1 cellular context compared by ENCODE assay signal in genomic region chr9:131624636-131625241, GRCh38.
TF ChIP-seq lines count a peak whose summit lies in the region.

No MANE protein-coding gene starts in this region.

TF ChIP-seq in HEK293, 187 proteins besides CTCF, POLR2A, EP300 and RAD21 (continued from another document and continues in another):
- TF ChIP-seq ATF2 (tag by site-specific recombination; IDR thresholded peaks at IDR 0.05; ENCODE audit: low read depth) (peak; percentile 97), ZNF404 (tag by site-specific recombination; IDR thresholded peaks at IDR 0.05) (no peak), ZNF341 (tag by site-specific recombination; IDR thresholded peaks at IDR 0.05; ENCODE audit: low read depth) (peak; percentile 78), ZNF692 (tag by site-specific recombination; IDR thresholded peaks at IDR 0.05) (peak; percentile 81), ZNF600 (tag by site-specific recombination; IDR thresholded peaks at IDR 0.05) (peak; percentile 53), OSR2 (tag by site-specific recombination; IDR thresholded peaks at IDR 0.05) (peak; percentile 42), ZIC2 (tag by site-specific recombination; IDR thresholded peaks at IDR 0.05) (peak; percentile 97), KLF1 (tag by site-specific recombination; IDR thresholded peaks at IDR 0.05) (peak; percentile 69), ZNF623 (tag by site-specific recombination; IDR thresholded peaks at IDR 0.05) (0 out of 2 replicates have a peak, but pooled peaks have one; percentile 26), EGR2 (tag by site-specific recombination; IDR thresholded peaks at IDR 0.05; ENCODE audit: low read depth) (peak; percentile 26; the same call in 1 of the 2 replicates), ZNF169 (tag by site-specific recombination; IDR thresholded peaks at IDR 0.05) (no peak), ZNF792 (tag by site-specific recombination; IDR thresholded peaks at IDR 0.05) (no peak), OVOL3 (tag by site-specific recombination; IDR thresholded peaks at IDR 0.05) (no peak), ZNF146 (tag by site-specific recombination; IDR thresholded peaks at IDR 0.05) (no peak), SP2 (tag by site-specific recombination; IDR thresholded peaks at IDR 0.05) (peak; percentile 48), ZNF394 (tag by site-specific recombination; IDR thresholded peaks at IDR 0.05; ENCODE audit: borderline replicate concordance) (peak; percentile 44; the same call in 1 of the 2 replicates), ZBTB20 (tag by site-specific recombination; IDR thresholded peaks at IDR 0.05) (peak; percentile 44; the same call in 1 of the 2 replicates), ZNF398 (tag by site-specific recombination; IDR thresholded peaks at IDR 0.05) (peak; percentile 94), ZNF660 (tag by site-specific recombination; IDR thresholded peaks at IDR 0.05) (peak; percentile 82), KLF17 (tag by site-specific recombination; IDR thresholded peaks at IDR 0.05) (peak; percentile 83), ZFP69B (tag by site-specific recombination; IDR thresholded peaks at IDR 0.05) (peak; percentile 65), ZNF366 (tag by site-specific recombination; conservative IDR thresholded peaks at IDR 0.05) (peak; percentile 81), KLF9 (tag by site-specific recombination; IDR thresholded peaks at IDR 0.05; ENCODE audit: low read depth) (peak; percentile 30; the same call in 1 of the 2 replicates), TSHZ1 (tag by site-specific recombination; IDR thresholded peaks at IDR 0.05; ENCODE audit: borderline replicate concordance) (no peak), WT1 (tag by site-specific recombination; IDR thresholded peaks at IDR 0.05) (no peak), PRDM10 (tag by site-specific recombination; IDR thresholded peaks at IDR 0.05) (peak; percentile 93), GLIS2 (tag by site-specific recombination; IDR thresholded peaks at IDR 0.05) (peak; percentile 92), ZNF768 (tag by site-specific recombination; IDR thresholded peaks at IDR 0.05) (no peak), ZNF184 (tag by site-specific recombination; IDR thresholded peaks at IDR 0.05) (0 out of 2 replicates have a peak, but pooled peaks have one; percentile 24)
- TF ChIP-seq, protein P1, sequence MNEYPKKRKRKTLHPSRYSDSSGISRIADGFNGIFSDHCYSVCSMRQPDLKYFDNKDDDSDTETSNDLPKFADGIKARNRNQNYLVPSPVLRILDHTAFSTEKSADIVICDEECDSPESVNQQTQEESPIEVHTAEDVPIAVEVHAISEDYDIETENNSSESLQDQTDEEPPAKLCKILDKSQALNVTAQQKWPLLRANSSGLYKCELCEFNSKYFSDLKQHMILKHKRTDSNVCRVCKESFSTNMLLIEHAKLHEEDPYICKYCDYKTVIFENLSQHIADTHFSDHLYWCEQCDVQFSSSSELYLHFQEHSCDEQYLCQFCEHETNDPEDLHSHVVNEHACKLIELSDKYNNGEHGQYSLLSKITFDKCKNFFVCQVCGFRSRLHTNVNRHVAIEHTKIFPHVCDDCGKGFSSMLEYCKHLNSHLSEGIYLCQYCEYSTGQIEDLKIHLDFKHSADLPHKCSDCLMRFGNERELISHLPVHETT (tag by site-specific recombination; IDR thresholded peaks at IDR 0.05): no peak
- TF ChIP-seq, protein P2, sequence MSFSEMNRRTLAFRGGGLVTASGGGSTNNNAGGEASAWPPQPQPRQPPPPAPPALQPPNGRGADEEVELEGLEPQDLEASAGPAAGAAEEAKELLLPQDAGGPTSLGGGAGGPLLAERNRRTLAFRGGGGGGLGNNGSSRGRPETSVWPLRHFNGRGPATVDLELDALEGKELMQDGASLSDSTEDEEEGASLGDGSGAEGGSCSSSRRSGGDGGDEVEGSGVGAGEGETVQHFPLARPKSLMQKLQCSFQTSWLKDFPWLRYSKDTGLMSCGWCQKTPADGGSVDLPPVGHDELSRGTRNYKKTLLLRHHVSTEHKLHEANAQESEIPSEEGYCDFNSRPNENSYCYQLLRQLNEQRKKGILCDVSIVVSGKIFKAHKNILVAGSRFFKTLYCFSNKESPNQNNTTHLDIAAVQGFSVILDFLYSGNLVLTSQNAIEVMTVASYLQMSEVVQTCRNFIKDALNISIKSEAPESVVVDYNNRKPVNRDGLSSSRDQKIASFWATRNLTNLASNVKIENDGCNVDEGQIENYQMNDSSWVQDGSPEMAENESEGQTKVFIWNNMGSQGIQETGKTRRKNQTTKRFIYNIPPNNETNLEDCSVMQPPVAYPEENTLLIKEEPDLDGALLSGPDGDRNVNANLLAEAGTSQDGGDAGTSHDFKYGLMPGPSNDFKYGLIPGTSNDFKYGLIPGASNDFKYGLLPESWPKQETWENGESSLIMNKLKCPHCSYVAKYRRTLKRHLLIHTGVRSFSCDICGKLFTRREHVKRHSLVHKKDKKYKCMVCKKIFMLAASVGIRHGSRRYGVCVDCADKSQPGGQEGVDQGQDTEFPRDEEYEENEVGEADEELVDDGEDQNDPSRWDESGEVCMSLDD (tag by site-specific recombination; IDR thresholded peaks at IDR 0.05): peak; percentile 59; the same call in 1 of the 2 replicates
- TF ChIP-seq, protein P3, sequence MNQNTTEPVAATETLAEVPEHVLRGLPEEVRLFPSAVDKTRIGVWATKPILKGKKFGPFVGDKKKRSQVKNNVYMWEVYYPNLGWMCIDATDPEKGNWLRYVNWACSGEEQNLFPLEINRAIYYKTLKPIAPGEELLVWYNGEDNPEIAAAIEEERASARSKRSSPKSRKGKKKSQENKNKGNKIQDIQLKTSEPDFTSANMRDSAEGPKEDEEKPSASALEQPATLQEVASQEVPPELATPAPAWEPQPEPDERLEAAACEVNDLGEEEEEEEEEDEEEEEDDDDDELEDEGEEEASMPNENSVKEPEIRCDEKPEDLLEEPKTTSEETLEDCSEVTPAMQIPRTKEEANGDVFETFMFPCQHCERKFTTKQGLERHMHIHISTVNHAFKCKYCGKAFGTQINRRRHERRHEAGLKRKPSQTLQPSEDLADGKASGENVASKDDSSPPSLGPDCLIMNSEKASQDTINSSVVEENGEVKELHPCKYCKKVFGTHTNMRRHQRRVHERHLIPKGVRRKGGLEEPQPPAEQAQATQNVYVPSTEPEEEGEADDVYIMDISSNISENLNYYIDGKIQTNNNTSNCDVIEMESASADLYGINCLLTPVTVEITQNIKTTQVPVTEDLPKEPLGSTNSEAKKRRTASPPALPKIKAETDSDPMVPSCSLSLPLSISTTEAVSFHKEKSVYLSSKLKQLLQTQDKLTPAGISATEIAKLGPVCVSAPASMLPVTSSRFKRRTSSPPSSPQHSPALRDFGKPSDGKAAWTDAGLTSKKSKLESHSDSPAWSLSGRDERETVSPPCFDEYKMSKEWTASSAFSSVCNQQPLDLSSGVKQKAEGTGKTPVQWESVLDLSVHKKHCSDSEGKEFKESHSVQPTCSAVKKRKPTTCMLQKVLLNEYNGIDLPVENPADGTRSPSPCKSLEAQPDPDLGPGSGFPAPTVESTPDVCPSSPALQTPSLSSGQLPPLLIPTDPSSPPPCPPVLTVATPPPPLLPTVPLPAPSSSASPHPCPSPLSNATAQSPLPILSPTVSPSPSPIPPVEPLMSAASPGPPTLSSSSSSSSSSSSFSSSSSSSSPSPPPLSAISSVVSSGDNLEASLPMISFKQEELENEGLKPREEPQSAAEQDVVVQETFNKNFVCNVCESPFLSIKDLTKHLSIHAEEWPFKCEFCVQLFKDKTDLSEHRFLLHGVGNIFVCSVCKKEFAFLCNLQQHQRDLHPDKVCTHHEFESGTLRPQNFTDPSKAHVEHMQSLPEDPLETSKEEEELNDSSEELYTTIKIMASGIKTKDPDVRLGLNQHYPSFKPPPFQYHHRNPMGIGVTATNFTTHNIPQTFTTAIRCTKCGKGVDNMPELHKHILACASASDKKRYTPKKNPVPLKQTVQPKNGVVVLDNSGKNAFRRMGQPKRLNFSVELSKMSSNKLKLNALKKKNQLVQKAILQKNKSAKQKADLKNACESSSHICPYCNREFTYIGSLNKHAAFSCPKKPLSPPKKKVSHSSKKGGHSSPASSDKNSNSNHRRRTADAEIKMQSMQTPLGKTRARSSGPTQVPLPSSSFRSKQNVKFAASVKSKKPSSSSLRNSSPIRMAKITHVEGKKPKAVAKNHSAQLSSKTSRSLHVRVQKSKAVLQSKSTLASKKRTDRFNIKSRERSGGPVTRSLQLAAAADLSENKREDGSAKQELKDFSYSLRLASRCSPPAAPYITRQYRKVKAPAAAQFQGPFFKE (tag by site-specific recombination; IDR thresholded peaks at IDR 0.05; ENCODE audit: borderline replicate concordance): no peak
